Comparison of ENCODE assay signal across 8 cellular contexts in the genomic region with DNA sequence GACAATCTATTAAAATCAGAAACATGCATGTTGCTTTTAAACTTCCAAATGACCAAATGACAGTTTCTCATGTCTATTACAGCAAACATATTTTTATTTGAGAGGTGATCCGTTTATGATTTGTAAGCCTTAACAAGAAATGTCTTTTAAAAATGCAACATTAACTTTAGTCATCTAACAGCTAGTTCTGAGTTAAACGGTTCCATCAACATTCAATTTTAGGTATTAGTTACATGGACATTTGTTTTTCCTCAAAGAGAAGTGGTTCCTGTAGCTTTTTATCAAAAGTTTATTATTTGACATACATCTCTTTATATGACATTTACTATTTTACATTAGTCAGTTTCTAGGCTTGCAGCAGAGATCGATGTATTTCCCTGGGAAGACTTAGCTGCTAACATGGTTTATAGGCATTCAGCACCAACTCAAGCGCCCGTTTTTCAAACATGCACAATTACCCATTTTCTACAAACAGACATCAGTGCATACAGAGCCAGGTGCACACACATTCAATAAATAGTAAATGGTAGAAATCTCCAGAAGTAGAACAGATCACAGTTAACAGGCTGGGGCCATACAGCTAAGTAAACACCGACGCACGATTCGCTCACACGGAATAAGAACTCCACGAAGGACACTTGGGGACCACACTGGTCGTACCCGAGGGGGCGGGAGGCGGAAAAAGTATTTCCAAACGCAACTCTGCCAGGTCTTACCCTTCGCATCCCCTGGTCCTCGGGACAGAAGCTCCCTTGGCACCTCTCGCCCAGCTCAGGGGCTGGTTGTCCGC. TPM values are rescaled to one million over a fixed set of nuclear protein-coding genes. Genes with fewer than 3 reads are reported as not detected.
DNase-seq lines count a peak whose midpoint lies in the region; ATAC-seq and TF ChIP-seq lines count a peak whose summit lies in the region.

No MANE protein-coding gene starts in this region.

- H2AFZ ChIP-seq in GM23338, result peak overlapping the region; percentile 94

- H3K27ac ChIP-seq in GM23338 (ENCODE audit: low read depth), result no peak overlapping the region

- H3K27ac Mint-ChIP-seq in CD14-positive monocyte (no peak overlapping the region), GM23338 (no peak overlapping the region), T-helper 17 cell (no peak overlapping the region), immature natural killer cell (no peak overlapping the region)

- DNase-seq in CD14-positive monocyte (ENCODE audit: low spot score), result no peak
- DNase-seq in GM23338 (ENCODE audit: low spot score), result no peak
- no peak for DNase-seq in T-helper 17 cell
- DNase-seq in immature natural killer cell, result no peak
- DNase-seq in superior temporal gyrus (ENCODE audit: extremely low spot score), result peak; percentile 50
- DNase-seq in EL, result no peak
- DNase-seq in activated gamma-delta T cell (lab: John Stamatoyannopoulos, UW), result no peak
- no peak for DNase-seq in DMS114 treated with DMSO at 0.1 percent for 48 hours (lab: John Stamatoyannopoulos, UW; ENCODE audit: unreplicated experiment)

- no peaks in the 10 kb centered on the region for H3F3A ChIP-seq in GM23338 (replicated peaks; ENCODE audit: low read depth)

- intact Hi-C loops in CD14-positive monocyte (cut with micrococcal nuclease), result no loop called here

- H3K4me1 Mint-ChIP-seq in CD14-positive monocyte (peaks cover 14% of the 10 kb centered on the region), GM23338 (peaks cover 16% of the 10 kb centered on the region), T-helper 17 cell (peaks cover 12% of the 10 kb centered on the region), immature natural killer cell (peaks cover 6 to 8% of the 10 kb centered on the region in 2 donors)

- H3K4me3 Mint-ChIP-seq in CD14-positive monocyte (peak overlapping the region; percentile 72 to 91), GM23338 (peak overlapping the region; percentile 80), T-helper 17 cell (peak overlapping the region; percentile 86), immature natural killer cell (peak overlapping the region; percentile 15 to 73 (median 39))

- H3K9me3 Mint-ChIP-seq in CD14-positive monocyte, result peaks cover 0 to 15% (median 7%) of the 10 kb centered on the region in 7 donors
- H3K9me3 Mint-ChIP-seq in GM23338, result no peaks in the 10 kb centered on the region; the same call in 2 of the 3 replicates
- peaks cover 0 to 12% (median 1%) of the 10 kb centered on the region in 6 donors for H3K9me3 Mint-ChIP-seq in immature natural killer cell

- peak overlapping the region; percentile 84 for H3K4me3 ChIP-seq in GM23338

- no peaks in the 10 kb centered on the region for H3K79me2 ChIP-seq in GM23338 (replicated peaks; ENCODE audit: insufficient read depth)

- H3K36me3 Mint-ChIP-seq in CD14-positive monocyte (peaks cover 2 to 8% of the 10 kb centered on the region in 2 donors), GM23338 (ENCODE audit: low read depth) (no peaks in the 10 kb centered on the region; the same call in 2 of the 3 replicates), T-helper 17 cell (ENCODE audit: low read depth) (peaks cover 4% of the 10 kb centered on the region), immature natural killer cell (peaks cover 0 to 9% (median 3%) of the 10 kb centered on the region in 3 donors)

- H3K27me3 Mint-ChIP-seq in CD14-positive monocyte (ENCODE audit: low read depth in 3 of 3) (peaks cover 72 to 77% (median 75%) of the 10 kb centered on the region in 3 donors), GM23338 (ENCODE audit: insufficient read depth, low read depth, poor library complexity) (peaks cover 44% of the 10 kb centered on the region), T-helper 17 cell (peaks cover 65% of the 10 kb centered on the region), immature natural killer cell (ENCODE audit: low read depth in 3 of 3) (peaks cover 11 to 29% (median 22%) of the 10 kb centered on the region in 3 donors)

- H4K20me1 ChIP-seq in GM23338 (replicated peaks; ENCODE audit: insufficient read depth), result no peaks in the 10 kb centered on the region

- H3K9me2 ChIP-seq in GM23338 (ENCODE audit: insufficient read depth), result no peaks in the 10 kb centered on the region

- H3K9me3 ChIP-seq in T-helper 17 cell (ENCODE audit: control insufficient read depth, low read length, poor library complexity, severe bottlenecking), result no peaks in the 10 kb centered on the region

- no peaks in the 10 kb centered on the region for H3K36me3 ChIP-seq in GM23338 (ENCODE audit: insufficient read depth)

- ATAC-seq in GM23338 (no peak; the same call in 2 of the 3 replicates), T-helper 17 cell (no peak)

- TF ChIP-seq CTCF in CD14-positive monocyte (IDR thresholded peaks at IDR 0.05), result no peak
- TF ChIP-seq CTCF in GM23338 (conservative IDR thresholded peaks at IDR 0.05; ENCODE audit: low read depth in 2 of 2), result no peak

- peaks cover 45% of the 10 kb centered on the region for H3K27me3 ChIP-seq in GM23338 (ENCODE audit: insufficient read depth)

- H3K4me2 ChIP-seq in GM23338, result peak overlapping the region; percentile 96

- H3K4me1 ChIP-seq in GM23338 (ENCODE audit: insufficient read depth), result peaks cover 21% of the 10 kb centered on the region

TF ChIP-seq in GM23338, 12 proteins besides CTCF, POLR2A, EP300 and RAD21:
- TF ChIP-seq ZNF331 (CRISPR knock-in tag; IDR thresholded peaks at IDR 0.05; ENCODE audit: low read depth) (no peak), EZH2 (IDR thresholded peaks at IDR 0.05; ENCODE audit: low read depth, unreplicated experiment) (peak; percentile 67)
TF ChIP-seq in GM23338: peak in this region for 1.

RNA-seq across cellular contexts. Expression of gene CNR1, which starts 0.9 kb away (rescaled TPM):
- polyA plus RNA-seq in CD14-positive monocyte (under 1 TPM in 1 of 2 donors, not detected in 1; 0.07 TPM), GM23338 (2016; fragmentation: Nextera tagmentation; extraction: Ambion mirVana) (0.71 and 1.0 TPM in 2 replicates), immature natural killer cell (not detected)
- 2.6 and 2.8 TPM in 2 replicates for total RNA-seq in GM23338 (2014; rRNA removed; shearing (Covaris generic))
- total RNA-seq in T-helper 17 cell, result under 1 TPM in 1 of 2 donors, not detected in 1; 0.07 TPM
